8 cellular contexts compared by ENCODE assay signal in the genomic region with DNA sequence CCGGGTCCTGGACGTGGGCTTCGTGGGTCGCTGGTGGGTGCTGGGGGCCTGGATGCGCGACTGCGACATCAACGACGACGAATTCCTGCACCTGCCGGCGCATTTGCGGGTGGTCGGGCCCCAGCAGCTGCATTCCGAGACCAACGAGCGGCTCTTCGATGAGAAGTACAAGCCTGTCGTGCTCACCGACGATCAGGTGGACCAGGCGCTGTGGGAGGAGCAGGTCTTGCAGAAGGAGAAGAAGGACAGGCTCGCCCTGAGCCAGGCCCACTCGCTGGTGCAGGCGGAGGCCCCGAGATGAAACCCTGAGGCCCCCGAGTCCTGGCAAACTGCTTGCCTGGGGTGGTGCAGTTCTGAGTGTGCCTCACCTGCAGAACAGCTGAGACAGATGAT. TPM values are rescaled to one million over a fixed set of nuclear protein-coding genes. Genes with fewer than 3 reads are reported as not detected.
DNase-seq lines count a peak whose midpoint lies in the region; ATAC-seq, FAIRE-seq and TF ChIP-seq lines count a peak whose summit lies in the region.

No MANE protein-coding gene starts in this region.

- peak overlapping the region; percentile 14 for H3K9ac ChIP-seq in mammary epithelial cell (ENCODE audit: insufficient read depth, low read length)

- WGBS in A549 (ENCODE audit: missing lambda C conversion rate), result 7% methylated on average over 9 of the region's 27 CpGs
- under 1% methylated on average over 27 of the region's 27 CpGs for WGBS in mammary epithelial cell (ENCODE audit: low coverage, missing lambda C conversion rate)

- intact Hi-C loops in mammary epithelial cell (cut with micrococcal nuclease), result loop anchor here (2.0 kb wide), 2 partner anchors 39 to 59 kb away; partner anchors contain the start of gene CARM1

- no TSS peak for BruUV-seq in mammary epithelial cell (replicated peaks; lab: Mats Ljungman, UMichigan)

- peaks cover 55% of the 10 kb centered on the region for H3K79me2 ChIP-seq in mammary epithelial cell (ENCODE audit: insufficient read depth, low read length)

- FAIRE-seq in A549 (lab: Jason Lieb, UNC), result no peak

- DNase-seq in A549 (ENCODE audit: low read depth in 1 of 2, low spot score in 1 of 2) (no peak), mammary epithelial cell (peak; percentile 20)
- no peak for DNase-seq in NK-92 treated with Interleukin-12 subunit alpha and Interleukin-12 subunit beta, amount 100 ng/mL, for 24 hours (lab: John Stamatoyannopoulos, UW)

- H3K27me3 ChIP-seq in mammary epithelial cell (ENCODE audit: insufficient read depth, low read length) (no peaks in the 10 kb centered on the region), mononuclear cell (ENCODE audit: insufficient read depth, low read length) (no peaks in the 10 kb centered on the region)

- TF ChIP-seq POLR2A in A549 (IDR thresholded peaks at IDR 0.05; ENCODE audit: low read length), result no peak

- no peak for ATAC-seq in A549
- peak; percentile 2 for ATAC-seq in HG02642 (IDR thresholded peaks at IDR 0.05; ENCODE audit: poor library complexity, unreplicated experiment)
- ATAC-seq in HG02763 (IDR thresholded peaks at IDR 0.05; ENCODE audit: unreplicated experiment), result no peak
- ATAC-seq in HG02973 (IDR thresholded peaks at IDR 0.05; ENCODE audit: unreplicated experiment), result no peak
- no peak for ATAC-seq in HG03025 (IDR thresholded peaks at IDR 0.05; ENCODE audit: low FRiP score, unreplicated experiment)

- peaks cover 10% of the 10 kb centered on the region for H3K36me3 ChIP-seq in mammary epithelial cell (ENCODE audit: insufficient read depth, low read length)

- H2AFZ ChIP-seq in mammary epithelial cell (ENCODE audit: low read depth, low read length), result peak overlapping the region; percentile 74

- H4K20me1 ChIP-seq in mammary epithelial cell (ENCODE audit: insufficient read depth, low read length), result no peaks in the 10 kb centered on the region

- TF ChIP-seq CTCF in A549 (IDR thresholded peaks at IDR 0.05) (no peak), mammary epithelial cell (conservative IDR thresholded peaks at IDR 0.05 in 1 of 2, IDR thresholded peaks at IDR 0.05 in 1 of 2; ENCODE audit: extremely low read depth in 1 of 2, insufficient read depth in 1 of 2, low read depth in 1 of 2, low read length in 2 of 2) (no peak)

- H3K27ac ChIP-seq in A549, result peak overlapping the region; percentile 91 to 97
- H3K27ac ChIP-seq in mammary epithelial cell (ENCODE audit: insufficient read depth, low read depth, low read length), result no peak overlapping the region

- H3K9me3 ChIP-seq in A549 (no peaks in the 10 kb centered on the region), mammary epithelial cell (replicated peaks; ENCODE audit: insufficient read depth, low read length) (no peaks in the 10 kb centered on the region), mononuclear cell (ENCODE audit: low read depth, low read length) (no peaks in the 10 kb centered on the region)

- POLR2A ChIA-PET in A549 (lab: Yijun Ruan, JAX), result no interaction called here

- H3K4me2 ChIP-seq in A549 (peak overlapping the region; percentile 94), mammary epithelial cell (ENCODE audit: insufficient read depth, low read depth, low read length) (peak overlapping the region; percentile 98)

- dilution Hi-C loops in mammary epithelial cell (cut with HindIII; ENCODE audit: low sequenced_read_pairs), result no loop called here

- H3K4me1 ChIP-seq in A549 (peaks cover 11% of the 10 kb centered on the region; the same call in 2 of the 3 replicates), mammary epithelial cell (ENCODE audit: insufficient read depth, low read length) (peaks cover 18% of the 10 kb centered on the region), mononuclear cell (ENCODE audit: insufficient read depth, low read length) (peaks cover 24% of the 10 kb centered on the region)

- peak overlapping the region; percentile 100 for H3K4me3 ChIP-seq in A549
- peak overlapping the region; percentile 84 to 98 (median 93) for H3K4me3 ChIP-seq in mammary epithelial cell (replicated peaks in 1 of 3; ENCODE audit: insufficient read depth in 1 of 3, low read depth in 2 of 3, low read length in 3 of 3)
- H3K4me3 ChIP-seq in mononuclear cell (ENCODE audit: low read length), result peak overlapping the region; percentile 77

- CTCF ChIA-PET in A549 (lab: Yijun Ruan, JAX) (interaction anchor here (0.6 to 2.0 kb wide), 5 partner anchors 11 to 82 kb away, joined by 3 to 12 read pairs (median 3); no protein-coding TSS in a partner anchor), mammary epithelial cell (lab: Charles Lee; ENCODE audit: low non-redundant PET) (no interaction called here)

- TF ChIP-seq EP300 in A549 (IDR thresholded peaks at IDR 0.05), result no peak

- TF ChIP-seq RAD21 in A549 (conservative IDR thresholded peaks at IDR 0.05 in 1 of 2, IDR thresholded peaks at IDR 0.05 in 1 of 2), result no peak

- in situ Hi-C loops in mammary epithelial cell (cut with MboI; ENCODE audit: low sequenced_read_pairs in 2 of 2), result loop anchor here in 1 of 2 donors (5.0 kb wide), 1 partner anchor 52 kb away; no protein-coding TSS in a partner anchor

TF ChIP-seq in A549, 52 proteins besides CTCF, POLR2A, EP300 and RAD21:
- TF ChIP-seq FOSL2 (IDR thresholded peaks at IDR 0.05) (no peak), FOSL2 (CRISPR knock-in tag; IDR thresholded peaks at IDR 0.05) (no peak), FOSB (CRISPR knock-in tag; IDR thresholded peaks at IDR 0.05) (no peak), CBX2 (IDR thresholded peaks at IDR 0.05; ENCODE audit: borderline replicate concordance, low read depth) (no peak), TP53 (CRISPR knock-in tag; IDR thresholded peaks at IDR 0.05) (no peak), CHD2 (IDR thresholded peaks at IDR 0.05; ENCODE audit: low read length, partially characterized antibody) (no peak)
- TF ChIP-seq, protein P1, sequence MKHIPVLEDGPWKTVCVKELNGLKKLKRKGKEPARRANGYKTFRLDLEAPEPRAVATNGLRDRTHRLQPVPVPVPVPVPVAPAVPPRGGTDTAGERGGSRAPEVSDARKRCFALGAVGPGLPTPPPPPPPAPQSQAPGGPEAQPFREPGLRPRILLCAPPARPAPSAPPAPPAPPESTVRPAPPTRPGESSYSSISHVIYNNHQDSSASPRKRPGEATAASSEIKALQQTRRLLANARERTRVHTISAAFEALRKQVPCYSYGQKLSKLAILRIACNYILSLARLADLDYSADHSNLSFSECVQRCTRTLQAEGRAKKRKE (CRISPR knock-in tag; IDR thresholded peaks at IDR 0.05; ENCODE audit: low read depth), result no peak

RNA-seq across cellular contexts. Expression of gene TIMM29, which starts 0.8 kb away (rescaled TPM):
- polyA plus RNA-seq in A549 (2011; rRNA removed) (7.8 and 9.1 TPM in 2 replicates), A549 (2017; fragmentation: RNase III; extraction: RNeasy Plus Mini Kit Qiagen cat#74134 plus additional on column Dnase treatment) (17.1 to 20.5 TPM (median 19.7 TPM) in 3 replicates), mammary epithelial cell (7.7 TPM)
- 11.5 and 16.0 TPM in 2 replicates for polyA plus RNA-seq in A549 (2012; cell fraction: cytosol; rRNA removed)
- polyA plus RNA-seq in A549 (2012; cell fraction: nucleus; rRNA removed), result 10.6 and 14.3 TPM in 2 replicates
- 3.7 and 4.8 TPM in 2 replicates for polyA minus RNA-seq in A549 (2011; rRNA and poly(A)+ RNA removed)
- total RNA-seq in mammary epithelial cell (10 to 100 TPM; 17.2 to 28.8 TPM), mononuclear cell (29.3 TPM)
- polyA minus RNA-seq in mammary epithelial cell, result 2.2 TPM

RNA-seq across cellular contexts. Expression of gene YIPF2, which starts 1.0 kb away (rescaled TPM):
- 13.1 and 15.6 TPM in 2 replicates for polyA plus RNA-seq in A549 (2011; rRNA removed)
- polyA plus RNA-seq in A549 (2012; cell fraction: cytosol; rRNA removed), result 22.3 and 31.1 TPM in 2 replicates
- polyA plus RNA-seq in A549 (2012; cell fraction: nucleus; rRNA removed), result 47.6 and 54.7 TPM in 2 replicates
- polyA plus RNA-seq in A549 (2017; fragmentation: RNase III; extraction: RNeasy Plus Mini Kit Qiagen cat#74134 plus additional on column Dnase treatment), result 14.5 to 18.2 TPM (median 17.5 TPM) in 3 replicates
- 12.0 and 13.9 TPM in 2 replicates for polyA minus RNA-seq in A549 (2011; rRNA and poly(A)+ RNA removed)
- total RNA-seq in mammary epithelial cell, result 100 to 1,000 TPM in 1 of 2 donors, 10 to 100 TPM in 1; 57.1 to 112 TPM
- polyA plus RNA-seq in mammary epithelial cell, result 52.0 TPM
- 39.4 TPM for polyA minus RNA-seq in mammary epithelial cell
- 11.9 TPM for total RNA-seq in mononuclear cell

RNA-seq across cellular contexts. Expression of gene SMARCA4, which starts 31.4 kb away (rescaled TPM):
- polyA plus RNA-seq in A549 (2011; rRNA removed) (8.1 and 10.8 TPM in 2 replicates), A549 (2017; fragmentation: RNase III; extraction: RNeasy Plus Mini Kit Qiagen cat#74134 plus additional on column Dnase treatment) (11.9 to 14.1 TPM (median 13.1 TPM) in 3 replicates), mammary epithelial cell (59.2 TPM)
- polyA plus RNA-seq in A549 (2012; cell fraction: cytosol; rRNA removed), result 16.3 and 18.3 TPM in 2 replicates
- polyA plus RNA-seq in A549 (2012; cell fraction: nucleus; rRNA removed), result 54.9 and 62.3 TPM in 2 replicates
- polyA minus RNA-seq in A549 (2011; rRNA and poly(A)+ RNA removed), result 16.9 and 23.2 TPM in 2 replicates
- total RNA-seq in mammary epithelial cell (100 to 1,000 TPM in 1 of 2 donors, 10 to 100 TPM in 1; 67.0 to 110 TPM), mononuclear cell (36.0 TPM)
- polyA minus RNA-seq in mammary epithelial cell, result 138 TPM

RNA-seq across cellular contexts. Expression of gene CARM1, which starts 58.0 kb away (rescaled TPM):
- polyA plus RNA-seq in A549 (2011; rRNA removed) (14.3 and 15.2 TPM in 2 replicates), A549 (2017; fragmentation: RNase III; extraction: RNeasy Plus Mini Kit Qiagen cat#74134 plus additional on column Dnase treatment) (31.4 to 32.2 TPM (median 31.8 TPM) in 3 replicates), mammary epithelial cell (56.7 TPM)
- polyA plus RNA-seq in A549 (2012; cell fraction: cytosol; rRNA removed), result 55.5 and 75.2 TPM in 2 replicates
- polyA plus RNA-seq in A549 (2012; cell fraction: nucleus; rRNA removed), result 59.7 and 93.6 TPM in 2 replicates
- 22.0 and 30.3 TPM in 2 replicates for polyA minus RNA-seq in A549 (2011; rRNA and poly(A)+ RNA removed)
- total RNA-seq in mammary epithelial cell (10 to 100 TPM; 29.2 to 58.5 TPM), mononuclear cell (9.0 TPM)
- 38.8 TPM for polyA minus RNA-seq in mammary epithelial cell
